ENCODE assay signal across 24 cellular contexts in the genomic region with DNA sequence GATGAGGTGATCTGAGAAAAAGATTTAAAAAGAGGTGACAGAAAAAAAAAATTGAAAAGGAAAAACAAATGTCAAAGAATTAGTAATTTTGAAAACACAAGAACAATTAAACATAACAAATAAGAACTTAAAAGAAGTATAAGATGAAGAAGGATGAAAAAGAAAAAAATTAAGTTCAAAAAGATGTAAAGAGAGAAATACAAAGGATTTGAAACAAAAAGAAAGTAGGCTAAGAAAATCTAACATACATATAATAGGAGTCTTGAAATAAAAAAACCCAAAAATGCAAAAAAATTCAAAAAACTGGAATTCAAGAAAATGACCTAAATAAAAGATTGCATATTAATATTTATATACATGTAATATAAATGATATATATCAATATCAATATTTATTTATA.
"Had no signal": no experiment of that assay in that cellular context is flagged by ENCODE, and none has a peak within 500 bp of the region (broad histone marks: within the 10 kb centered on the region; RNA-seq: fewer than 3 reads in every experiment).

No MANE protein-coding gene starts in this region.

- H3K36me3 ChIP-seq: colonic mucosa, esophagus squamous epithelium, neutrophil, prostate gland, right atrium auricular region, stomach, thyroid gland had no signal

- FAIRE-seq: keratinocyte had no signal

- H3K4me1 ChIP-seq: colonic mucosa, esophagus squamous epithelium, prostate gland, right atrium auricular region, stomach, thyroid gland had no signal

- H3K27ac ChIP-seq: colonic mucosa, esophagus squamous epithelium, neutrophil, prostate gland, right atrium auricular region, stomach, thyroid gland had no signal

- H3K27me3 ChIP-seq: colonic mucosa, esophagus squamous epithelium, neutrophil, right atrium auricular region, stomach, thyroid gland had no signal

- ATAC-seq: left lobe of liver; mucosa of descending colon; natural killer cell treated with Interleukin-12 subunit alpha and Interleukin-12 subunit beta and Interleukin-15 and Interleukin-18, amount 100 ng/mL, for 72 hours; sciatic nerve; stimulated activated effector memory CD8-positive, alpha-beta T cell treated with anti-CD3 and anti-CD28 coated beads, Interleukin-12 subunit alpha, Interleukin-12 subunit beta, amount 100 ng/mL, for 72 hours had no signal

- H3K9me3 ChIP-seq: colonic mucosa, neutrophil, prostate gland had no signal

- H3K4me3 ChIP-seq: colonic mucosa, esophagus squamous epithelium, lung, mucosa of descending colon, prostate gland, right atrium auricular region, stomach, thyroid gland had no signal

- DNase-seq: colonic mucosa; effector CD8-positive, alpha-beta T cell; endodermal cell; erythroblast; esophagus squamous epithelium; foreskin melanocyte; hypothalamus; mesenchymal stem cell; mucosa of descending colon; naive B cell; stimulated activated CD4-positive, alpha-beta T cell treated with anti-CD3 and anti-CD28 coated beads, Interleukin-2, amount 100 ng/mL, for 24 hours; stimulated activated CD4-positive, alpha-beta T cell treated with anti-CD3 and anti-CD28 coated beads, Interleukin-4, amount 100 ng/mL, for 24 hours; stimulated activated naive CD4-positive, alpha-beta T cell treated with Interleukin-2 at 50 U/mL for 16 hours; stomach; thyroid gland had no signal
